Comparison of ENCODE assay signal across 18 cellular contexts in the genomic region with DNA sequence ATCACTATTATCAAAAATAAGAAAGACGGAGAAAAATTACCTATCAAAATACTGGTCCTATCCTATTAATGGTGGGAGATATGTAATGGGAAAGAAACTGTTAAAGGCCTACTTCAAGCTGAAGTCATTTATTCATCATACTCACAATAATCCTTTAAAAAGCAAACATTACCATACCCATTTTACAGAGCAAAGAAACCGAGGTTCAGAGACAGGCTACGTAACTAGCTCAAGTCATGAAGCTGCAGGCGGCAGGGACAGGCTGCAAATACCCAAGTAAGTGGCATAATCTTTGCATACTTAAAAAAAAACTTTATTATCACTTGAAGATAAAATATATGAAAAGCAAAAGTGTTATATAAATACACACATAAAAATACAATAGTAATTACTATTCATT. TPM values are rescaled to one million over a fixed set of nuclear protein-coding genes. Genes with fewer than 3 reads are reported as not detected.
A peak's percentile ranks its signal among the peaks of the same experiment; 100 is the strongest.
DNase-seq lines count a peak whose midpoint lies in the region; ATAC-seq, FAIRE-seq and TF ChIP-seq lines count a peak whose summit lies in the region.
"Had no signal": no experiment of that assay in that cellular context is flagged by ENCODE, and none has a peak within 500 bp of the region (broad histone marks: within the 10 kb centered on the region; RNA-seq: fewer than 3 reads in every experiment).

No MANE protein-coding gene starts in this region.

- no peak overlapping the region for H3K18ac ChIP-seq in H1 (ENCODE audit: extremely low read depth, low read length)

- no peak overlapping the region for H3K56ac ChIP-seq in H1 (replicated peaks; ENCODE audit: insufficient read length, low read depth, low read length)

- H2AK5ac ChIP-seq in H1 (ENCODE audit: low read depth, low read length), result no peak overlapping the region

- CTCF ChIA-PET in activated naive CD4-positive, alpha-beta T cell treated with anti-CD3 and anti-CD28 coated beads, Interleukin-2, amount 10 ng/mL, durations not matched to agents 7 days and 5 days (lab: Charles Lee), result no interaction called here
- CTCF ChIA-PET in activated naive CD4-positive, alpha-beta T cell treated with anti-CD3 and anti-CD28 coated beads for 36 hours (lab: Charles Lee), result interaction anchor here (0.7 kb wide), 1 partner anchor 21 kb away, joined by 3 read pairs; no protein-coding TSS in a partner anchor
- CTCF ChIA-PET in H1 (lab: Charles Lee; ENCODE audit: partially characterized antibody), result interaction anchor here (1.4 kb wide), 1 partner anchor 115 kb away, joined by 5 read pairs; no protein-coding TSS in a partner anchor

- H3K4me3 ChIP-seq in H1 (ENCODE audit: extremely low read depth in 1 of 4, insufficient read depth in 2 of 4, low read depth in 3 of 4, low read length in 4 of 4) (no peak overlapping the region), transverse colon (peak overlapping the region in 1 of 4 donors; percentile 84)
- H3K4me3 ChIP-seq: A549, SK-N-MC had no signal

- peaks cover 10% of the 10 kb centered on the region; the same call in 1 of the 2 replicates for H3K79me1 ChIP-seq in H1 (ENCODE audit: low read depth, low read length)

- H3K27me3 ChIP-seq in H1 (replicated peaks in 1 of 4; ENCODE audit: control insufficient read depth in 3 of 4, extremely low read depth in 1 of 4, insufficient read depth in 3 of 4, low read length in 3 of 4) (no peaks in the 10 kb centered on the region; a peak in 2 of 7 replicates), transverse colon (no peaks in the 10 kb centered on the region)
- H3K27me3 ChIP-seq: tibial nerve had no signal

- H3K9ac ChIP-seq in H1 (replicated peaks in 1 of 4; ENCODE audit: extremely low read depth in 1 of 4, low read depth in 3 of 4, low read length in 3 of 4), result no peak overlapping the region

- DNase-seq in activated naive CD4-positive, alpha-beta T cell treated with anti-CD3 and anti-CD28 coated beads, Interleukin-2, amount 10 ng/mL, durations not matched to agents 7 days and 5 days, result no peak
- DNase-seq in activated naive CD4-positive, alpha-beta T cell treated with anti-CD3 and anti-CD28 coated beads for 36 hours, result no peak
- DNase-seq in H1 (ENCODE audit: low read depth in 1 of 2, low spot score in 2 of 2) (no peak), natural killer cell (no peak), transverse colon (no peak), NCI-H1105 treated with DMSO at 0.1 percent for 48 hours (lab: John Stamatoyannopoulos, UW) (no peak)
- DNase-seq in activated CD8-positive, alpha-beta memory T cell treated with anti-CD3 and anti-CD28 coated beads for 24 hours, result no peak
- DNase-seq: activated CD4-positive, alpha-beta T cell treated with anti-CD3 and anti-CD28 coated beads, Interleukin-2, amount 50 U/mL, for 48 hours; activated T-cell treated with anti-CD3 and anti-CD28 coated beads, Interleukin-2, amount 50 U/mL, for 48 hours; amygdala; mesendoderm; NCI-H2107; NCI-H69 had no signal

- no peaks in the 10 kb centered on the region for H3K27me3 Mint-ChIP-seq in activated naive CD4-positive, alpha-beta T cell treated with anti-CD3 and anti-CD28 coated beads, Interleukin-2, amount 10 ng/mL, durations not matched to agents 7 days and 5 days
- no peaks in the 10 kb centered on the region for H3K27me3 Mint-ChIP-seq in activated naive CD4-positive, alpha-beta T cell treated with anti-CD3 and anti-CD28 coated beads for 36 hours (ENCODE audit: low read depth)
- no peaks in the 10 kb centered on the region for H3K27me3 Mint-ChIP-seq in natural killer cell (ENCODE audit: low read depth in 2 of 2)

- H2BK12ac ChIP-seq in H1 (ENCODE audit: low read depth, low read length), result no peak overlapping the region

- H3K9me3 Mint-ChIP-seq in activated naive CD4-positive, alpha-beta T cell treated with anti-CD3 and anti-CD28 coated beads, Interleukin-2, amount 10 ng/mL, durations not matched to agents 7 days and 5 days, result no peaks in the 10 kb centered on the region
- H3K9me3 Mint-ChIP-seq in activated naive CD4-positive, alpha-beta T cell treated with anti-CD3 and anti-CD28 coated beads for 36 hours, result peaks cover 5% of the 10 kb centered on the region
- no peaks in the 10 kb centered on the region for H3K9me3 Mint-ChIP-seq in natural killer cell

- 82% methylated on average over 4 of the region's 4 CpGs; no CpG with 5 or more reads in 1 of the 2 experiments for WGBS in H1 (ENCODE audit: extremely low coverage in 1 of 2, insufficient coverage in 1 of 2, insufficient read length in 1 of 2, insufficient replicate concordance in 2 of 2, low coverage in 1 of 2, low lambda C conversion rate in 2 of 2, missing lambda C conversion rate in 1 of 2), 2 experiments
- WGBS in transverse colon (ENCODE audit: low coverage in 1 of 2), 2 donors, result 52 to 65% methylated on average over 4 of the region's 4 CpGs

- H3K4me1 ChIP-seq in H1 (replicated peaks in 1 of 4; ENCODE audit: control insufficient read depth in 3 of 4, insufficient read depth in 4 of 4, low read length in 3 of 4) (peaks cover 1 to 7% (median 3%) of the 10 kb centered on the region in 4 experiments; a peak in 6 of 7 replicates), transverse colon (peaks cover 10 to 35% (median 24%) of the 10 kb centered on the region in 4 donors)

- H3K36me3 Mint-ChIP-seq in activated naive CD4-positive, alpha-beta T cell treated with anti-CD3 and anti-CD28 coated beads, Interleukin-2, amount 10 ng/mL, durations not matched to agents 7 days and 5 days, result peaks cover 28% of the 10 kb centered on the region
- H3K36me3 Mint-ChIP-seq in activated naive CD4-positive, alpha-beta T cell treated with anti-CD3 and anti-CD28 coated beads for 36 hours (ENCODE audit: low read depth), result peaks cover 13% of the 10 kb centered on the region
- no peaks in the 10 kb centered on the region for H3K36me3 Mint-ChIP-seq in natural killer cell

- no peak overlapping the region for H3K14ac ChIP-seq in H1 (ENCODE audit: insufficient read length)

- no peak for TF ChIP-seq EP300 in H1 (IDR thresholded peaks at IDR 0.05; ENCODE audit: borderline replicate concordance in 1 of 2, low read depth in 2 of 2, low read length in 2 of 2)
- TF ChIP-seq EP300 in transverse colon (IDR thresholded peaks at IDR 0.05; ENCODE audit: low read depth), result no peak

- H2BK120ac ChIP-seq in H1 (replicated peaks; ENCODE audit: low read depth, low read length), result no peak overlapping the region

- H4K8ac ChIP-seq in H1 (ENCODE audit: extremely low read depth, insufficient read depth, low read length), result no peak overlapping the region

- H3K4me1 Mint-ChIP-seq in activated naive CD4-positive, alpha-beta T cell treated with anti-CD3 and anti-CD28 coated beads, Interleukin-2, amount 10 ng/mL, durations not matched to agents 7 days and 5 days, result peaks cover 36% of the 10 kb centered on the region
- H3K4me1 Mint-ChIP-seq in activated naive CD4-positive, alpha-beta T cell treated with anti-CD3 and anti-CD28 coated beads for 36 hours (ENCODE audit: low read depth), result peaks cover 46% of the 10 kb centered on the region
- H3K4me1 Mint-ChIP-seq in natural killer cell, result peaks cover 40 to 45% of the 10 kb centered on the region in 2 donors

- no peak overlapping the region for H3K4me2 ChIP-seq in H1 (ENCODE audit: insufficient read depth in 1 of 2, low read depth in 2 of 2, low read length in 2 of 2)

- H4K91ac ChIP-seq in H1 (replicated peaks; ENCODE audit: insufficient read length, low read length), result no peak overlapping the region

- POLR2A ChIA-PET in H1 (lab: Charles Lee; ENCODE audit: partially characterized antibody), result interaction anchor here (0.7 kb wide), 1 partner anchor 12 kb away, joined by 3 read pairs; no protein-coding TSS in a partner anchor

- TF ChIP-seq RAD21 in H1 (IDR thresholded peaks at IDR 0.05 in 1 of 2, conservative IDR thresholded peaks at IDR 0.05 in 1 of 2; ENCODE audit: low read depth in 2 of 2, low read length in 2 of 2), result no peak

- H3K9me3 ChIP-seq in H1 (ENCODE audit: insufficient read depth in 2 of 2, low read depth in 1 of 2, low read length in 1 of 2), result no peaks in the 10 kb centered on the region
- H3K9me3 ChIP-seq in transverse colon, result no peaks in the 10 kb centered on the region
- H3K9me3 ChIP-seq: A549, tibial nerve had no signal

- no peak overlapping the region for H2BK20ac ChIP-seq in H1 (ENCODE audit: low read length)

- H3K27ac Mint-ChIP-seq in activated naive CD4-positive, alpha-beta T cell treated with anti-CD3 and anti-CD28 coated beads, Interleukin-2, amount 10 ng/mL, durations not matched to agents 7 days and 5 days, result peak overlapping the region; percentile 93
- no peak overlapping the region for H3K27ac Mint-ChIP-seq in activated naive CD4-positive, alpha-beta T cell treated with anti-CD3 and anti-CD28 coated beads for 36 hours
- H3K27ac Mint-ChIP-seq in natural killer cell, result peak overlapping the region; percentile 76 to 81

- H2AFZ ChIP-seq in H1 (ENCODE audit: low read length), result no peak overlapping the region

- intact Hi-C loops in activated naive CD4-positive, alpha-beta T cell treated with anti-CD3 and anti-CD28 coated beads for 36 hours (cut with micrococcal nuclease), result loop anchor here (1.0 to 10.0 kb wide), 7 partner anchors 24 to 973 kb away; partner anchors contain the start of gene NAA20
- intact Hi-C loops in natural killer cell (cut with micrococcal nuclease) (loop anchor here (5.0 to 10.0 kb wide), 3 partner anchors 495 to 658 kb away; partner anchors contain the start of genes CFAP61, CRNKL1 and XRN2), transverse colon (cut with DNase I; ENCODE audit: low total_unique reads) (no loop called here)

- H3K23ac ChIP-seq in H1 (ENCODE audit: insufficient read length), result no peak overlapping the region

- H3K23me2 ChIP-seq in H1 (ENCODE audit: low read depth, low read length), result peaks cover 4% of the 10 kb centered on the region; the same call in 1 of the 2 replicates

- ATAC-seq in natural killer cell, result no peak
- no peak for ATAC-seq in GM21447 (IDR thresholded peaks at IDR 0.05; ENCODE audit: unreplicated experiment)
- ATAC-seq: A549 had no signal

- no peak for FAIRE-seq in H1 (lab: Jason Lieb, UNC)
- FAIRE-seq: A549, TTC549 had no signal

- H2BK5ac ChIP-seq in H1 (ENCODE audit: low read depth, low read length), result no peak overlapping the region

- no peak overlapping the region for H3K4ac ChIP-seq in H1 (replicated peaks; ENCODE audit: insufficient read length, low read depth, low read length)

- peaks cover 0 to 4% of the 10 kb centered on the region in 2 experiments for H4K20me1 ChIP-seq in H1 (replicated peaks in 1 of 2; ENCODE audit: control insufficient read depth in 1 of 2, insufficient read depth in 2 of 2, low read length in 2 of 2)

- TF ChIP-seq POLR2A in H1 (IDR thresholded peaks at IDR 0.05; ENCODE audit: control extremely low read depth in 1 of 2, low read depth in 2 of 2, low read length in 2 of 2) (no peak), transverse colon (IDR thresholded peaks at IDR 0.05) (no peak)

- H3K27ac ChIP-seq in H1 (ENCODE audit: low read depth, low read length) (no peak overlapping the region), transverse colon (peak overlapping the region; percentile 91 to 93 (median 92))
- H3K27ac ChIP-seq: A549, SK-N-MC had no signal

- no peak overlapping the region for H4K5ac ChIP-seq in H1 (ENCODE audit: insufficient read length, low read depth, low read length)

- H3K79me2 ChIP-seq in H1 (ENCODE audit: control insufficient read depth in 1 of 2, insufficient read depth in 2 of 2, low read length in 2 of 2), result peaks cover 10 to 60% of the 10 kb centered on the region in 2 experiments

- in situ Hi-C loops in transverse colon (cut with MboI; ENCODE audit: low pct_ligation_motif_present in 1 of 4, low pct_unique_long_range_greater_than_20kb in 1 of 4, low sequenced_read_pairs in 3 of 4), result no loop called here

- H3K36me3 ChIP-seq in H1 (ENCODE audit: control insufficient read depth in 2 of 4, insufficient read depth in 4 of 4, low read length in 3 of 4), result no peaks in the 10 kb centered on the region
- H3K36me3 ChIP-seq in transverse colon, result no peaks in the 10 kb centered on the region
- H3K36me3 ChIP-seq: tibial nerve had no signal

- no peak overlapping the region for H2BK15ac ChIP-seq in H1 (ENCODE audit: low read length)

- H3K4me3 Mint-ChIP-seq in activated naive CD4-positive, alpha-beta T cell treated with anti-CD3 and anti-CD28 coated beads, Interleukin-2, amount 10 ng/mL, durations not matched to agents 7 days and 5 days, result peak overlapping the region; percentile 93
- no peak overlapping the region for H3K4me3 Mint-ChIP-seq in activated naive CD4-positive, alpha-beta T cell treated with anti-CD3 and anti-CD28 coated beads for 36 hours
- peak overlapping the region; percentile 43 for H3K4me3 Mint-ChIP-seq in natural killer cell

- TF ChIP-seq CTCF in H1 (IDR thresholded peaks at IDR 0.05; ENCODE audit: control extremely low read depth in 1 of 3, insufficient read depth in 1 of 3, low read depth in 1 of 3, low read length in 3 of 3), result no peak
- TF ChIP-seq CTCF in natural killer cell (IDR thresholded peaks at IDR 0.05), result no peak
- no peak for TF ChIP-seq CTCF in transverse colon (IDR thresholded peaks at IDR 0.05)

RNA-seq across cellular contexts. Expression of gene RALGAPA2, which starts 2.6 kb away (rescaled TPM):
- total RNA-seq in activated naive CD4-positive, alpha-beta T cell treated with anti-CD3 and anti-CD28 coated beads for 36 hours, result 10 to 100 TPM; 13.6 to 13.7 TPM
- total RNA-seq in H1 (2021; fragmentation: NEBNext Ultra II Directional; extraction: Animal tissue kit (Norgen Biotek cat#: 25700)), result 23.9 and 25.5 TPM in 2 replicates
- polyA plus RNA-seq in H1 (2011; rRNA removed), result 5.1 and 5.4 TPM in 2 replicates
- polyA plus RNA-seq in H1 (2011; cell fraction: cytosol; rRNA removed), result 7.1 TPM
- 14.4 TPM for polyA plus RNA-seq in H1 (2011; cell fraction: nucleus; rRNA removed)
- polyA plus RNA-seq in H1 (2012, experiment 1 of 2), result 7.4 to 10.7 TPM (median 9.7 TPM) in 4 replicates
- 1.7 TPM for polyA plus RNA-seq in H1 (2012, experiment 2 of 2)
- polyA plus RNA-seq in H1 (2013, experiment 1 of 2), result 9.1 TPM
- 8.7 TPM for polyA plus RNA-seq in H1 (2013, experiment 2 of 2)
- polyA minus RNA-seq in H1 (2011; rRNA and poly(A)+ RNA removed), result 20.7 and 26.1 TPM in 2 replicates
- 13.4 TPM for polyA minus RNA-seq in H1 (2011; cell fraction: cytosol; rRNA and poly(A)+ RNA removed)
- 45.3 TPM for polyA minus RNA-seq in H1 (2011; cell fraction: nucleus; rRNA and poly(A)+ RNA removed)
- total RNA-seq in natural killer cell, result 10 to 100 TPM; 26.6 to 33.9 (median 33.1) TPM
- 10 to 100 TPM; 29.5 to 84.0 (median 66.5) TPM for total RNA-seq in transverse colon
